ENCODE assay signal across 21 cellular contexts in the genomic region with DNA sequence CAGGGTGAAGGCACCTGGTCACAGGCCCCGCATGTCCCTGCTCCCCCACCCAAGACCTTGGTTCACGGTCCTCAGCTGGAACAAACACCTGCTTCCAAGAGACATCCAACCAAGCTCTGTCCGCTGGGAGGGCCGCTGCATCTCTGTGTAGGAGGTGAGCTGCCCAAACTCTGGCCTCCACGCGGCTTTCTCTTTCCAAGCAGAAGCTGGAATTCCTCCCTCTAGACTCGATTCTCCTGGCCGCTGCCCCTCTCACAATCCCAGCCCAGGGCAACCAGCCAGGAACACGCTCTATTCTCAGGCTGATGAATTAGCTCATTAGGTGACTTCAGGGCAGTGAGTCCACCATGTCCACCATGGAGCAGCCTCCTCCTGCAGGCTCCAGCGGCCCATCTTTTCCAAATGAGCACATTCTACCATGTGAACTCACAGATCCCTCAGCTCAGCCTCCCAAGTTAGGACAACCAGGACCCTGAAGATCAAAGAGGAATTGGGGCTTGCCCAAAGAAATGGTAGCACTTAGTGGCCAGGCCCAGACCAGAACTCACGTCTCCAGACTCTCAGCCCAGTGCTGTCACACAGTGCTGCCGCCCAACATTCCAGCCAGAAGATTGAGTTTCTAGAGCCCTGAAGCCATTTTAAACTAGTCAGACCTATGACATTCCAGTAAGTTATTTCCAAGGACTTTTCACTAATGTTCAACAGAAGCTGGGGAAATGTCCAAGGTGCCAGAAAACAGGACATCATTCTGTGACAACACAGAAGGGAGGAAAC.
"Had no signal": no experiment of that assay in that cellular context is flagged by ENCODE, and none has a peak within 500 bp of the region (broad histone marks: within the 10 kb centered on the region; RNA-seq: fewer than 3 reads in every experiment).

No MANE protein-coding gene starts in this region.

- H3K27ac ChIP-seq: colonic mucosa, esophagus squamous epithelium, neural progenitor cell, parathyroid adenoma, right atrium auricular region, sigmoid colon, stomach, thyroid gland had no signal

- DNase-seq: colonic mucosa; dermis blood vessel endothelial cell; effector memory CD4-positive, alpha-beta T cell; erythroblast; esophagus squamous epithelium; foreskin melanocyte; immature natural killer cell; mesenchymal stem cell; naive thymus-derived CD4-positive, alpha-beta T cell; sigmoid colon; stimulated activated CD4-positive, alpha-beta T cell treated with anti-CD3 and anti-CD28 coated beads, Interleukin-2, amount 100 ng/mL, for 24 hours; stimulated activated CD4-positive, alpha-beta T cell treated with anti-CD3 and anti-CD28 coated beads, Interleukin-4, amount 100 ng/mL, for 24 hours; stimulated activated naive CD4-positive, alpha-beta T cell treated with Interleukin-2 at 50 U/mL for 16 hours; stomach; thyroid gland had no signal

- ATAC-seq: left lobe of liver; naive thymus-derived CD4-positive, alpha-beta T cell; stimulated activated effector memory CD8-positive, alpha-beta T cell treated with anti-CD3 and anti-CD28 coated beads, Interleukin-12 subunit alpha, Interleukin-12 subunit beta, amount 100 ng/mL, for 72 hours had no signal

- H3K4me3 ChIP-seq: colonic mucosa, esophagus squamous epithelium, lung, neural progenitor cell, right atrium auricular region, sigmoid colon, stomach, thyroid gland had no signal
